In the genomic region with DNA sequence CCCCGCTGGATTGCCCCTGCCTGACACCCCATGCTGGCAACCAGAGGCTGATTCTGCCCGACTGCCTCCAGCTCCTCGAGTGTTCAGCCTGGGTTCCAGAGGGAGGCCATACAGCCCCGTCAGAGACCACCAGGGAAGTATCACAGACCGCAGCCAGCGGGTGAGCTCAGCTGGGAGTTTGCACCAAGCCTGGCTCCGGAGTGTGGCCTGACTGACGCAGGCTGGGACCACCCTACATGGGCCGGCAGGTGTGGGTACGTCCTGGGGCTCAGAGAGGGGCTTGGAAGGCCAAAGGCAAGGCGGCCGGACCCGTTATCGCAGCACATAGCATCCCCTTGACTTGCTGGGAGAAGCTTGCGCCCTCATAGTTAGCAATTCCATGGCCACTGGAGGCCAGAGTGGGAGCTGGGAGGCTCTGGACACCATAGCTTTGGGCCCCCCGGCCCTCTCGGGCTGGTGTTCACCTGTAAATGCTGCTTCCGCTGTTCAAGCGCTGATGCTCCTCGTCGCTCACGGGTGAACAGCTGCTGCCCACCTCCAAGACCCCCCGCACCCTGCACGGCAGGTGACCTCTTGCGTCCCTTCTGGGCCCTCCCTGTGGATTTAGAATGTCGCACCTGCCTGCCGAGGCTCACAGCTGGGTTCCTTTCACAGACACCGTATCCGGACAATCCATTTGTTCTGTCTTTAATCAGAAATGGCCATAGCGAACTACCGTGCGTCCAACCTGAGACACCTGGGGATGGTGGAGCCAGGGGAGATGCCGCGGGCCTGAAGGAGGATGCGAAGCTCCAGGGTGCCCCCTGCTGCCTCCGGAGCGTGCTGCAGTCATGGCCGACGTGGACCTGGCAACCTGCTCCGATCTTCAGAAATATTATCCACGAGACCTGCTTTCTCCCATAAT, we compare ENCODE assay signal across 8 cellular contexts. TPM values are rescaled to one million over a fixed set of nuclear protein-coding genes. Genes with fewer than 3 reads are reported as not detected.
DNase-seq lines count a peak whose midpoint lies in the region; ATAC-seq, FAIRE-seq and TF ChIP-seq lines count a peak whose summit lies in the region.

No MANE protein-coding gene starts in this region.

- POLR2A ChIA-PET in HepG2 (lab: Yijun Ruan, JAX), result no interaction called here

- peak overlapping the region; percentile 31 for H3K4me2 ChIP-seq in HepG2 (ENCODE audit: low read depth, low read length)

- no peak overlapping the region for H3K4me3 ChIP-seq in HFF-Myc (replicated peaks; ENCODE audit: low read depth, low read length)
- H3K4me3 ChIP-seq in bronchial epithelial cell (ENCODE audit: low read depth, low read length), result no peak overlapping the region
- 0 out of 6 replicates have a peak overlapping the region, but pooled peaks of 1 of the 3 experiments have one; percentile 0 for H3K4me3 ChIP-seq in HepG2 (replicated peaks in 1 of 3; ENCODE audit: insufficient read depth in 1 of 3, low read depth in 2 of 3, low read length in 3 of 3)

- no peak overlapping the region for H3K9ac ChIP-seq in HepG2 (ENCODE audit: insufficient read depth, low read depth, low read length)

- peaks cover 15% of the 10 kb centered on the region for H3K4me1 ChIP-seq in HepG2 (ENCODE audit: insufficient read depth, low read length)

- H2AFZ ChIP-seq in HepG2 (ENCODE audit: low read length), result peak overlapping the region; percentile 33

- no peak for TF ChIP-seq EP300 in HepG2 (IDR thresholded peaks at IDR 0.05; ENCODE audit: low read depth in 2 of 2, low read length in 2 of 2)
- no peak for TF ChIP-seq EP300 in HepG2 (CRISPR knock-in tag; IDR thresholded peaks at IDR 0.05; ENCODE audit: borderline replicate concordance)

- no peak for TF ChIP-seq POLR2A in HepG2 (IDR thresholded peaks at IDR 0.05; ENCODE audit: insufficient read depth in 1 of 2, low read depth in 2 of 2, low read length in 2 of 2)

- WGBS in HepG2 (ENCODE audit: low lambda C conversion rate), result 29% methylated on average over 30 of the region's 41 CpGs

- no TSS peak for BruUV-seq in HepG2 (replicated peaks; lab: Mats Ljungman, UMichigan)

- no peaks in the 10 kb centered on the region for H3K79me2 ChIP-seq in HepG2 (ENCODE audit: insufficient read depth, low read length)

- H3K36me3 ChIP-seq in bronchial epithelial cell (ENCODE audit: control insufficient read depth, insufficient read depth, low read length), result no peaks in the 10 kb centered on the region
- no peaks in the 10 kb centered on the region for H3K36me3 ChIP-seq in HepG2 (replicated peaks in 1 of 2; ENCODE audit: control insufficient read depth in 1 of 2, insufficient read depth in 2 of 2, low read length in 2 of 2)

- H3K27ac ChIP-seq in HepG2 (ENCODE audit: extremely low read length, insufficient read depth, low read length), result no peak overlapping the region

- no peaks in the 10 kb centered on the region for H4K20me1 ChIP-seq in HepG2 (ENCODE audit: insufficient read depth, low read length)

- TF ChIP-seq CTCF in HFF-Myc (IDR thresholded peaks at IDR 0.05; ENCODE audit: low read depth, low read length, missing control alignments) (peak; percentile 95), bronchial epithelial cell (IDR thresholded peaks at IDR 0.05; ENCODE audit: insufficient read depth, low read length, severe bottlenecking) (peak; percentile 95), HepG2 (CRISPR knock-in tag; IDR thresholded peaks at IDR 0.05) (peak; percentile 96)

- TF ChIP-seq RAD21 in HepG2 (CRISPR knock-in tag; IDR thresholded peaks at IDR 0.05), result peak; percentile 90

- CTCF ChIA-PET in HepG2 (lab: Yijun Ruan, JAX; ENCODE audit: low intra/inter-chr PET ratio, low total read pairs), result interaction anchor here (1.6 to 3.7 kb wide), 2 partner anchors 224 to 290 kb away, joined by 6 to 66 read pairs; no protein-coding TSS in a partner anchor

- DNase-seq in COLO829 (ENCODE audit: low spot score), result peak; percentile 60
- no peak for DNase-seq in HFF-Myc (ENCODE audit: extremely low read depth, low read depth)
- peak; percentile 80 for DNase-seq in NCI-H2196 (lab: John Stamatoyannopoulos, UW; ENCODE audit: unreplicated experiment)
- DNase-seq in activated CD4-positive, CD25-positive, alpha-beta regulatory T cell (lab: John Stamatoyannopoulos, UW), result peak in 3 of 4 experiments; percentile 7 to 54 (median 25)
- DNase-seq in bronchial epithelial cell (ENCODE audit: low read depth), result peak; percentile 47
- DNase-seq in HepG2 (ENCODE audit: low spot score), result peak; percentile 43
- DNase-seq in stimulated activated CD8-positive, alpha-beta memory T cell treated with anti-CD3 and anti-CD28 coated beads, Interleukin-15, amount 100 ng/mL, for 24 hours (ENCODE audit: low read depth), result peak; percentile 50

- H3K27me3 ChIP-seq in bronchial epithelial cell (ENCODE audit: control insufficient read depth, insufficient read depth, low read length) (no peaks in the 10 kb centered on the region), HepG2 (ENCODE audit: control insufficient read depth in 1 of 2, insufficient read depth in 2 of 2, low read length in 2 of 2) (peaks cover 20 to 71% of the 10 kb centered on the region in 2 experiments)

- in situ Hi-C loops in HepG2 (cut with HindIII; ENCODE audit: extremely low pct_ligation_motif_present, low pct_unique_long_range_greater_than_20kb), result loop anchor here (5.0 to 10.0 kb wide), 2 partner anchors 219 to 287 kb away; no protein-coding TSS in a partner anchor

- ATAC-seq in HepG2, result peak; percentile 80
- no peak for ATAC-seq in HG02884 (IDR thresholded peaks at IDR 0.05; ENCODE audit: unreplicated experiment)

- no peaks in the 10 kb centered on the region for H3K9me3 ChIP-seq in HepG2 (ENCODE audit: low read length)

- intact Hi-C loops in HepG2 (cut with micrococcal nuclease; ENCODE audit: unreplicated experiment), result loop anchor here (1.0 to 10.0 kb wide), 2 partner anchors 209 to 289 kb away; partner anchors contain the start of gene KCNF1

- FAIRE-seq in bronchial epithelial cell (lab: Jason Lieb, UNC) (no peak), HepG2 (lab: Jason Lieb, UNC) (peak; percentile 56)

TF ChIP-seq in HepG2, 621 proteins besides CTCF, POLR2A, EP300 and RAD21 (continues in another document):
- peak; percentile 90 for TF ChIP-seq YY1 (IDR thresholded peaks at IDR 0.05; ENCODE audit: insufficient read depth, insufficient replicate concordance, low read depth, low read length)
- no peak for TF ChIP-seq ZSCAN9 (CRISPR knock-in tag; IDR thresholded peaks at IDR 0.05; ENCODE audit: borderline replicate concordance)
- peak; percentile 23; the same call in 1 of the 2 replicates for TF ChIP-seq POGZ (CRISPR knock-in tag; IDR thresholded peaks at IDR 0.05)
- 0 out of 2 replicates have a peak, but pooled peaks have one; percentile 39 for TF ChIP-seq MIER3 (CRISPR knock-in tag; IDR thresholded peaks at IDR 0.05; ENCODE audit: borderline replicate concordance)
- no peak for TF ChIP-seq ZNF709 (CRISPR knock-in tag; IDR thresholded peaks at IDR 0.05)
- peak; percentile 6; the same call in 1 of the 2 replicates for TF ChIP-seq PHF21A (CRISPR knock-in tag; IDR thresholded peaks at IDR 0.05)
- TF ChIP-seq STAG1 (CRISPR knock-in tag; IDR thresholded peaks at IDR 0.05), result peak; percentile 93
- TF ChIP-seq ZNF580 (CRISPR knock-in tag; IDR thresholded peaks at IDR 0.05; ENCODE audit: borderline replicate concordance, low read depth), result 0 out of 2 replicates have a peak, but pooled peaks have one; percentile 44
- TF ChIP-seq ZBTB44 (CRISPR knock-in tag; IDR thresholded peaks at IDR 0.05), result no peak

RNA-seq across cellular contexts. Expression of gene SLC66A3, which starts 31.2 kb away (rescaled TPM):
- total RNA-seq in bronchial epithelial cell, result 17.6 and 21.3 TPM in 2 replicates
- total RNA-seq in HepG2 (2016; rRNA removed; fragmentation: Illumina TruSeq; extraction: Trizol), result 1.5 and 2.2 TPM in 2 replicates
- 0.71 and 1.4 TPM in 2 replicates for total RNA-seq in HepG2 (2016; cell fraction: cytosol; rRNA removed; fragmentation: Illumina TruSeq; extraction: Trizol; ENCODE audit: low read depth)
- total RNA-seq in HepG2 (2016; cell fraction: insoluble cytoplasmic fraction; rRNA removed; fragmentation: Illumina TruSeq; extraction: Trizol), result 1.8 TPM in 2 replicates
- total RNA-seq in HepG2 (2016; cell fraction: membrane; rRNA removed; fragmentation: Illumina TruSeq; extraction: Trizol), result 2.2 and 2.8 TPM in 2 replicates
- total RNA-seq in HepG2 (2016; cell fraction: nucleus; rRNA removed; fragmentation: Illumina TruSeq; extraction: Trizol), result 1.3 and 2.1 TPM in 2 replicates
- 3.7 and 5.0 TPM in 2 replicates for polyA plus RNA-seq in HepG2 (2011; rRNA removed)
- 3.7 and 4.6 TPM in 2 replicates for polyA plus RNA-seq in HepG2 (2011; cell fraction: cytosol; rRNA removed)
- 1.2 and 1.6 TPM in 2 replicates for polyA plus RNA-seq in HepG2 (2011; cell fraction: nucleus; rRNA removed)
- polyA plus RNA-seq in HepG2 (2012), result 2.1 and 2.2 TPM in 2 replicates
- 1.4 and 2.5 TPM in 2 replicates for polyA plus RNA-seq in HepG2 (2016; cell fraction: cytosol; fragmentation: Illumina TruSeq; extraction: Trizol; ENCODE audit: low read depth)
- 1.7 TPM in 2 replicates for polyA plus RNA-seq in HepG2 (2016; cell fraction: insoluble cytoplasmic fraction; fragmentation: Illumina TruSeq; extraction: Trizol; ENCODE audit: low read depth)
- 2.2 and 2.4 TPM in 2 replicates for polyA plus RNA-seq in HepG2 (2016; cell fraction: membrane; fragmentation: Illumina TruSeq; extraction: Trizol; ENCODE audit: low read depth)
- 1.5 and 3.4 TPM in 2 replicates for polyA plus RNA-seq in HepG2 (2016; cell fraction: nucleus; fragmentation: Illumina TruSeq; extraction: Trizol; ENCODE audit: insufficient read depth, low read depth)
- 11.8 and 11.9 TPM in 2 replicates for polyA minus RNA-seq in HepG2 (2011; rRNA and poly(A)+ RNA removed; ENCODE audit: low replicate concordance)
- polyA minus RNA-seq in HepG2 (2011; cell fraction: cytosol; rRNA and poly(A)+ RNA removed), result 1.6 and 1.7 TPM in 2 replicates
- 0.90 and 2.4 TPM in 2 replicates for polyA minus RNA-seq in HepG2 (2011; cell fraction: nucleus; rRNA and poly(A)+ RNA removed)
